ENCODE assay signal across 23 cellular contexts in the genomic region with DNA sequence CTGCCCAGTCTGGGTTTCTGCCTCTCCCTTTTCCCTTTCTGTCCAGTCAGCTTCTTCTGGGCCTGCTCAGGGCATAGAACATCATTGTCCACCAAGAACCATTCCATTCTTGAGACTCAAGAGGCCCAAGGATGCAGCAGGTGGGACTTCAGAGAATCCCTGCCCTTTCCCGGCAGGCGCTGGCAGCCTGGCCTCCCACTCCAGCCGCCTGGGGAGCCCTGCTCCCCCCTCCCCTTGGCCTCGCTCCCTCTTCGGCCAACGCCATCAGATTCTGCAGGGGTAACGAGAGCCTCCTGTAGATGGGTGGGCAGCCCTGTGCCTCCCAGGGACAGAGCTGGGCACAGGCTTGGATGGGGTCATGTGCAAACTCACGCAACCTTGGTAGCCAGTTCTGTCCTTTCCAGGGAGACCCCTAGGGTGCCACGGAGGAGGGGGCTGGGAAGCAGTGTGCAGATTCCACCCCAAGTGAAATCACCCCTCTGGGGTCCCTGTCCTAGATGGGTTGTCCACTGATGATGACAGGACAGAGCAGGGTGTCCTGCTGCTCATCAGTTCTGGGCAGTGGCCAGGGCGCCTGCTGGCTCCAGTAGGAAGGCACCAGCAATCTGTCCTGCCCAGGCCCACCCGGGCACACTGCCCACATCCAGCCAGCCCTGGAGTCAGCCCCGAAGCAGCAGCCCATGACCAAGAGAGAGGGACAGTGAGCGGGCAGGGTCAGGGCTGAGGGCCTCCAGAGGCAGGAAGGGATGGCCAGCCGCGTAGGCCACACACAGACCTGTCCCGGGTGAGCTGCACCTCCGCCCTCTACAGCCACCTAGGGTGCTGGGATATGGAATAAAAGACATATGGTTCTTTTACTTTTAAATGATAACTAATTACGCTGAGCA. TPM values are rescaled to one million over a fixed set of nuclear protein-coding genes. Genes with fewer than 3 reads are reported as not detected.
A peak's percentile ranks its signal among the peaks of the same experiment; 100 is the strongest.
DNase-seq lines count a peak whose midpoint lies in the region; TF ChIP-seq lines count a peak whose summit lies in the region.
"Had no signal": no experiment of that assay in that cellular context is flagged by ENCODE, and none has a peak within 500 bp of the region (broad histone marks: within the 10 kb centered on the region; RNA-seq: fewer than 3 reads in every experiment).

No MANE protein-coding gene starts in this region.

- no peak for TF ChIP-seq CTCF in breast epithelium (IDR thresholded peaks at IDR 0.05)
- TF ChIP-seq CTCF in MCF 10A (IDR thresholded peaks at IDR 0.05; ENCODE audit: unreplicated experiment) = no peak
- TF ChIP-seq CTCF in dorsolateral prefrontal cortex (IDR thresholded peaks at IDR 0.05 in 54 of 56, conservative IDR thresholded peaks at IDR 0.05 in 2 of 56; ENCODE audit: low read depth in 1 of 56, partially characterized antibody in 56 of 56) = peak in 1 of 56 donors; percentile 2
- no peak for TF ChIP-seq CTCF in thyroid gland (IDR thresholded peaks at IDR 0.05)
- TF ChIP-seq CTCF in GM10248 (IDR thresholded peaks at IDR 0.05; ENCODE audit: control extremely low read depth, extremely low read depth, low read depth, missing control alignments) = no peak
- no peak for TF ChIP-seq CTCF in uterus (IDR thresholded peaks at IDR 0.05)

- H3K9me3 ChIP-seq in breast epithelium = no peaks in the 10 kb centered on the region
- H3K9me3 ChIP-seq in thyroid gland = no peaks in the 10 kb centered on the region
- no peaks in the 10 kb centered on the region for H3K9me3 ChIP-seq in uterus
- H3K9me3 ChIP-seq: BLaER1, Caco-2, heart right ventricle, vagina had no signal

- H3K27me3 ChIP-seq in breast epithelium (no peaks in the 10 kb centered on the region), dorsolateral prefrontal cortex (no peaks in the 10 kb centered on the region), thyroid gland (no peaks in the 10 kb centered on the region), uterus (no peaks in the 10 kb centered on the region)
- H3K27me3 ChIP-seq: BLaER1, vagina had no signal

- no peak for DNase-seq in breast epithelium (ENCODE audit: low spot score in 2 of 2)
- DNase-seq in MCF 10A (ENCODE audit: unreplicated experiment) = no peak
- peak in 2 of 10 donors; percentile 41 to 43 for DNase-seq in dorsolateral prefrontal cortex
- peak; percentile 24 for DNase-seq in medulla oblongata (ENCODE audit: extremely low spot score)
- peak; percentile 68 to 79 for DNase-seq in thyroid gland
- DNase-seq in stimulated activated CD4-positive, alpha-beta T cell treated with anti-CD3 and anti-CD28 coated beads, Interleukin-4, amount 100 ng/mL, for 1 hour = no peak
- no peak for DNase-seq in GM10248 (ENCODE audit: extremely low spot score)
- DNase-seq in uterus = no peak
- DNase-seq: ACHN; activated CD4-positive, alpha-beta T cell treated with anti-CD3 and anti-CD28 coated beads, Interleukin-2, amount 10 ng/mL, durations not matched to agents 7 days and 5 days; DMS79 treated with DMSO at 0.1 percent for 48 hours; Karpas-422; NCI-H2029 treated with DMSO at 0.1 percent for 48 hours; NCI-H345; NCI-H82; T-helper 2 cell; WERI-Rb-1 had no signal

- H3K9me3 Mint-ChIP-seq in MCF 10A (ENCODE audit: unreplicated experiment) = no peaks in the 10 kb centered on the region
- H3K9me3 Mint-ChIP-seq: activated CD4-positive, alpha-beta T cell treated with anti-CD3 and anti-CD28 coated beads, Interleukin-2, amount 10 ng/mL, durations not matched to agents 7 days and 5 days had no signal

- H3K27ac Mint-ChIP-seq in MCF 10A (ENCODE audit: low read depth, unreplicated experiment) = no peak overlapping the region
- H3K27ac Mint-ChIP-seq: activated CD4-positive, alpha-beta T cell treated with anti-CD3 and anti-CD28 coated beads, Interleukin-2, amount 10 ng/mL, durations not matched to agents 7 days and 5 days had no signal

- peaks cover 0 to 5% of the 10 kb centered on the region in 2 donors for H3K4me1 ChIP-seq in breast epithelium
- peaks cover 0 to 9% of the 10 kb centered on the region in 2 donors for H3K4me1 ChIP-seq in thyroid gland
- no peaks in the 10 kb centered on the region for H3K4me1 ChIP-seq in uterus
- H3K4me1 ChIP-seq: Caco-2, vagina had no signal

- POLR2A ChIA-PET in MCF 10A (lab: Yijun Ruan, JAX) (no interaction called here), GM10248 (lab: Yijun Ruan, JAX) (no interaction called here)

- BruUV-seq in MCF 10A (replicated peaks; lab: Mats Ljungman, UMichigan) = no TSS peak

- H3K27ac ChIP-seq in breast epithelium (peak overlapping the region; percentile 81 to 87), dorsolateral prefrontal cortex (peak overlapping the region in 51 of 59 donors; percentile 10 to 81 (median 52)), thyroid gland (no peak overlapping the region), uterus (no peak overlapping the region)
- H3K27ac ChIP-seq: BLaER1, heart right ventricle, PC-9, vagina, WERI-Rb-1 had no signal

- H3K36me3 ChIP-seq in breast epithelium (no peaks in the 10 kb centered on the region), thyroid gland (no peaks in the 10 kb centered on the region), uterus (no peaks in the 10 kb centered on the region)
- H3K36me3 ChIP-seq: BLaER1, heart right ventricle, vagina, WERI-Rb-1 had no signal

- no peak overlapping the region for H3K4me3 Mint-ChIP-seq in MCF 10A (ENCODE audit: unreplicated experiment)
- H3K4me3 Mint-ChIP-seq: activated CD4-positive, alpha-beta T cell treated with anti-CD3 and anti-CD28 coated beads, Interleukin-2, amount 10 ng/mL, durations not matched to agents 7 days and 5 days had no signal

- H3K36me3 Mint-ChIP-seq in MCF 10A (ENCODE audit: insufficient read depth, unreplicated experiment) = no peaks in the 10 kb centered on the region

- H3K4me3 ChIP-seq in breast epithelium = peak overlapping the region in 1 of 3 donors; percentile 5
- H3K4me3 ChIP-seq in dorsolateral prefrontal cortex = peak overlapping the region in 3 of 59 donors; percentile 7 to 15 (median 9)
- no peak overlapping the region for H3K4me3 ChIP-seq in thyroid gland (replicated peaks in 1 of 3)
- no peak overlapping the region for H3K4me3 ChIP-seq in uterus
- H3K4me3 ChIP-seq: BLaER1, heart right ventricle, lung, PC-9, vagina had no signal

- H3K4me1 Mint-ChIP-seq in MCF 10A (ENCODE audit: insufficient read depth, unreplicated experiment) = no peaks in the 10 kb centered on the region

- CTCF ChIA-PET in MCF 10A (lab: Yijun Ruan, JAX) = no interaction called here
- CTCF ChIA-PET in GM10248 (lab: Yijun Ruan, JAX) = no interaction called here

- no peak for TF ChIP-seq POLR2A in breast epithelium (IDR thresholded peaks at IDR 0.05)
- TF ChIP-seq POLR2A in thyroid gland (IDR thresholded peaks at IDR 0.05) = no peak
- TF ChIP-seq POLR2A in uterus (IDR thresholded peaks at IDR 0.05) = no peak

- no peaks in the 10 kb centered on the region for H3K27me3 Mint-ChIP-seq in MCF 10A (ENCODE audit: insufficient read depth, unreplicated experiment)

- 56 to 64% methylated on average over 11 to 17 of the region's 18 CpGs for WGBS in thyroid gland, 2 donors

- intact Hi-C loops in breast epithelium (cut with DNase I; ENCODE audit: low total_unique reads) (no loop called here), MCF 10A (cut with micrococcal nuclease) (no loop called here), dorsolateral prefrontal cortex (cut with DNase I) (loop anchor here in 1 of 2 donors (10.0 kb wide), 1 partner anchor 126 kb away; no protein-coding TSS in a partner anchor), thyroid gland (cut with DNase I) (no loop called here), uterus (cut with DNase I; ENCODE audit: low total_unique reads) (no loop called here)

RNA-seq across cellular contexts. Expression of gene RASGEF1A, which starts 47.7 kb away (rescaled TPM):
- total RNA-seq in breast epithelium (10 to 100 TPM in 2 of 3 donors, 1 to 10 TPM in 1; 1.1 to 15.8 (median 11.5) TPM), MCF 10A (2022) (not detected in 2 replicates), dorsolateral prefrontal cortex (10 to 100 TPM; 16.3 to 54.4 (median 39.2) TPM), thyroid gland (1 to 10 TPM; 1.2 to 3.0 (median 2.0) TPM), uterus (1 to 10 TPM in 2 of 4 donors, under 1 TPM in 1, not detected in 1; under 0.01 to 3.5 (median 2.8) TPM)

Comparison
In these comparisons a context has a peak if more than half of its experiments do, and no peak if none do; other contexts are left out.
1. DNase-seq: peak in medulla oblongata (single experiment) and thyroid gland (2 of 2); none in breast epithelium (0 of 2), MCF 10A (single experiment), stimulated activated CD4-positive, alpha-beta T cell treated with anti-CD3 and anti-CD28 coated beads, Interleukin-4, amount 100 ng/mL, for 1 hour (single experiment), GM10248 (single experiment) and uterus (0 of 2).
2. H3K27ac ChIP-seq: peak in breast epithelium (2 of 2) and dorsolateral prefrontal cortex (51 of 59); none in thyroid gland (0 of 3) and uterus (0 of 2).